34 cellular contexts compared by ENCODE assay signal in the genomic region with DNA sequence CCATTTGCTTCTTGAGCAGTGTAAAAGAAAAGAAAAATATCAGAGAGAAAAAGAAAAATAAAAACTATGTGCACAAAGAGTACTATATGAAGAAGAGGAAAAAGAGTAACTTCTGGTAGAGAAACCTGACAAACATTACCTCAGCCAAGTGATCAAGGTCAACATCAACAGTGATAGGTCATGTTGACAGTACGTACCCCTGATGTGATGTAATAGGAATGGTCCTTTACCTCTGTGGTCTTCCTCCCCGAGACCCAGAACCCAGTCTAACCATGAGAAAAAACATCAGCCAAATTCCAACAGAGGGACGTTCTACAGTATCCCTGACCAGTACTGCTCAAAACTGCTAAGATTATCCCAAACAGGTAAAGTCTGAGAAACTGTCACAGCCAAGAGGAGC. TPM values are rescaled to one million over a fixed set of nuclear protein-coding genes. Genes with fewer than 3 reads are reported as not detected.
"Had no signal": no experiment of that assay in that cellular context is flagged by ENCODE, and none has a peak within 500 bp of the region (broad histone marks: within the 10 kb centered on the region; RNA-seq: fewer than 3 reads in every experiment).

No MANE protein-coding gene starts in this region.

- H3K27me3 Mint-ChIP-seq: effector memory CD8-positive, alpha-beta T cell; memory B cell; progenitor cell of endocrine pancreas; stimulated activated naive CD8-positive, alpha-beta T cell treated with anti-CD3 and anti-CD28 coated beads, Interleukin-15, amount 100 ng/mL, for 72 hours had no signal

- FAIRE-seq: endometrium had no signal

- H3K9me3 Mint-ChIP-seq: effector memory CD8-positive, alpha-beta T cell; immature natural killer cell; memory B cell; nephron; neural progenitor cell; stimulated activated effector memory CD8-positive, alpha-beta T cell treated with anti-CD3 and anti-CD28 coated beads, Interleukin-12 subunit alpha, Interleukin-12 subunit beta, amount 100 ng/mL, for 72 hours; stimulated activated naive CD8-positive, alpha-beta T cell treated with anti-CD3 and anti-CD28 coated beads, Interleukin-15, amount 100 ng/mL, for 72 hours had no signal

- H3K27ac ChIP-seq: coronary artery, esophagus squamous epithelium, heart right ventricle, neural progenitor cell, parathyroid adenoma, right atrium auricular region, sigmoid colon, suprapubic skin, transverse colon, upper lobe of right lung, uterus had no signal

- H3K27ac Mint-ChIP-seq: effector memory CD8-positive, alpha-beta T cell; immature natural killer cell; memory B cell; nephron; neural progenitor cell; progenitor cell of endocrine pancreas; stimulated activated effector memory CD8-positive, alpha-beta T cell treated with anti-CD3 and anti-CD28 coated beads, Interleukin-12 subunit alpha, Interleukin-12 subunit beta, amount 100 ng/mL, for 72 hours; stimulated activated naive CD8-positive, alpha-beta T cell treated with anti-CD3 and anti-CD28 coated beads, Interleukin-15, amount 100 ng/mL, for 72 hours had no signal

- H3K79me2 ChIP-seq: parathyroid adenoma had no signal

- DNase-seq: dermis blood vessel endothelial cell; effector memory CD8-positive, alpha-beta T cell; erythroblast; esophagus squamous epithelium; foreskin melanocyte; glutamatergic neuron; heart right ventricle; hypothalamus; immature natural killer cell; islet precursor cell; kidney glomerular epithelial cell; left colon; left ventricle myocardium superior; sigmoid colon; stimulated activated CD4-positive, alpha-beta T cell treated with anti-CD3 and anti-CD28 coated beads, Interleukin-2, amount 100 ng/mL, for 24 hours; stimulated activated CD4-positive, alpha-beta T cell treated with anti-CD3 and anti-CD28 coated beads, Interleukin-4, amount 100 ng/mL, for 24 hours; stimulated activated naive CD8-positive, alpha-beta T cell treated with anti-CD3 and anti-CD28 coated beads, Interleukin-15, amount 100 ng/mL, for 72 hours; transverse colon; uterus had no signal

- H3K4me3 ChIP-seq: coronary artery, esophagus squamous epithelium, heart right ventricle, lung, neural progenitor cell, right atrium auricular region, sigmoid colon, suprapubic skin, transverse colon, upper lobe of right lung, uterus had no signal

- H3K4me3 Mint-ChIP-seq: effector memory CD8-positive, alpha-beta T cell; immature natural killer cell; memory B cell; nephron; neural progenitor cell; stimulated activated effector memory CD8-positive, alpha-beta T cell treated with anti-CD3 and anti-CD28 coated beads, Interleukin-12 subunit alpha, Interleukin-12 subunit beta, amount 100 ng/mL, for 72 hours; stimulated activated naive CD8-positive, alpha-beta T cell treated with anti-CD3 and anti-CD28 coated beads, Interleukin-15, amount 100 ng/mL, for 72 hours had no signal

- H3K4me1 Mint-ChIP-seq: nephron, neural progenitor cell had no signal

- H3K36me3 ChIP-seq: neural progenitor cell, upper lobe of right lung, uterus had no signal

- H3K4me1 ChIP-seq: esophagus squamous epithelium, neural progenitor cell, parathyroid adenoma, right atrium auricular region, sigmoid colon, suprapubic skin, upper lobe of right lung, uterus had no signal

- H3K27me3 ChIP-seq: esophagus squamous epithelium, heart right ventricle, neural progenitor cell, right atrium auricular region, sigmoid colon, suprapubic skin, transverse colon, upper lobe of right lung, uterus had no signal

- ATAC-seq: effector memory CD8-positive, alpha-beta T cell; heart right ventricle; left colon; left ventricle myocardium superior; stimulated activated effector memory CD8-positive, alpha-beta T cell treated with anti-CD3 and anti-CD28 coated beads, Interleukin-12 subunit alpha, Interleukin-12 subunit beta, amount 100 ng/mL, for 72 hours; stimulated activated naive CD8-positive, alpha-beta T cell treated with anti-CD3 and anti-CD28 coated beads, Interleukin-15, amount 100 ng/mL, for 72 hours; upper lobe of right lung had no signal

- H3K9ac ChIP-seq: neural progenitor cell, parathyroid adenoma had no signal

- H3K4me2 ChIP-seq: neural progenitor cell had no signal

- H3K9me3 ChIP-seq: esophagus squamous epithelium, heart right ventricle, right atrium auricular region, sigmoid colon, suprapubic skin, transverse colon, upper lobe of right lung, uterus had no signal

- H2AFZ ChIP-seq: neural progenitor cell, parathyroid adenoma had no signal

RNA-seq across cellular contexts. Expression of gene LRRC3C, which starts 13.5 kb away (rescaled TPM):
- total RNA-seq: dermis blood vessel endothelial cell, esophagus squamous epithelium, heart right ventricle, left colon, left ventricle myocardium superior, lung, mononuclear cell, osteoblast, progenitor cell of endocrine pancreas, right atrium auricular region, sigmoid colon, skeletal muscle tissue, transverse colon, upper lobe of right lung had no signal
- polyA plus RNA-seq: heart right ventricle, immature natural killer cell, lung had no signal

RNA-seq across cellular contexts. Expression of gene ZPBP2, which starts 46.0 kb away (rescaled TPM):
- total RNA-seq: dermis blood vessel endothelial cell, esophagus squamous epithelium, heart right ventricle, left colon, left ventricle myocardium superior, lung, mononuclear cell, osteoblast, progenitor cell of endocrine pancreas, right atrium auricular region, sigmoid colon, skeletal muscle tissue, suprapubic skin, upper lobe of right lung, uterus had no signal
- polyA plus RNA-seq: heart right ventricle, immature natural killer cell, lung had no signal

RNA-seq across cellular contexts. Expression of gene GSDMA, which starts 48.8 kb away (rescaled TPM):
- total RNA-seq: dermis blood vessel endothelial cell, progenitor cell of endocrine pancreas, skeletal muscle tissue had no signal
